In the genomic region with DNA sequence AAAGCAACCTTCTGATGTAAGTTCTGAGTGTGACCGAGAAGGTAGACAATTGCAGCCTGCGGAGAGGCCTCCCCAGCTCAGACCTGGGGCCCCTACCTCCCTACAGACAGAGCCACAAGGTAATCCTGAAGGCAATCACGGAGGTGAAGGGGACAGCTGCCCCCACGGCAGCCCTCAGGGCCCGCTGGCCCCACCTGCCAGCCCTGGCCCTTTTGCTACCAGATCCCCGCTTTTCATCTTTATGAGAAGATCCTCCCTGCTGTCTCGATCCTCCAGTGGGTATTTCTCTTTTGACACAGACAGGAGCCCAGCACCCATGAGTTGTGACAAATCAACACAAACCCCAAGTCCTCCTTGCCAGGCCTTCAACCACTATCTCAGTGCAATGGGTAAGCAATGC, we compare ENCODE assay signal across 8 cellular contexts. TPM values are rescaled to one million over a fixed set of nuclear protein-coding genes. Genes with fewer than 3 reads are reported as not detected.
A peak's percentile ranks its signal among the peaks of the same experiment; 100 is the strongest.
DNase-seq lines count a peak whose midpoint lies in the region; ATAC-seq and TF ChIP-seq lines count a peak whose summit lies in the region.

No MANE protein-coding gene starts in this region.

- peaks cover 10% of the 10 kb centered on the region for H3K27me3 ChIP-seq in suprapubic skin

- peaks cover 11% of the 10 kb centered on the region for H3K36me3 ChIP-seq in suprapubic skin

- no peak for TF ChIP-seq EP300 in suprapubic skin (IDR thresholded peaks at IDR 0.05)

- no peak for DNase-seq in activated naive CD4-positive, alpha-beta T cell treated with Interleukin-2 at 50 U/mL for 16 hours
- DNase-seq in T-helper 17 cell (no peak), immature natural killer cell (no peak), suprapubic skin (ENCODE audit: low spot score in 2 of 2) (no peak), NAMALWA (ENCODE audit: low spot score) (no peak), NCI-H226 (no peak)

- peaks cover 23% of the 10 kb centered on the region for H3K36me3 Mint-ChIP-seq in activated naive CD4-positive, alpha-beta T cell treated with anti-CD3 and anti-CD28 coated beads, Interleukin-2, amount 50 U/mL, for 24 hours
- peaks cover 8% of the 10 kb centered on the region for H3K36me3 Mint-ChIP-seq in T-helper 17 cell (ENCODE audit: low read depth)
- H3K36me3 Mint-ChIP-seq in immature natural killer cell: peaks cover 12 to 40% (median 22%) of the 10 kb centered on the region in 3 donors

- TF ChIP-seq POLR2A in suprapubic skin (IDR thresholded peaks at IDR 0.05): no peak

- H3K9me3 Mint-ChIP-seq in activated naive CD4-positive, alpha-beta T cell treated with anti-CD3 and anti-CD28 coated beads, Interleukin-2, amount 50 U/mL, for 24 hours: no peaks in the 10 kb centered on the region
- H3K9me3 Mint-ChIP-seq in immature natural killer cell: no peaks in the 10 kb centered on the region

- peak overlapping the region; percentile 91 for H3K4me3 ChIP-seq in suprapubic skin

- WGBS in suprapubic skin: 95% methylated on average over 7 of the region's 7 CpGs

- no peak for TF ChIP-seq CTCF in suprapubic skin (IDR thresholded peaks at IDR 0.05)

- H3K27me3 Mint-ChIP-seq in activated naive CD4-positive, alpha-beta T cell treated with anti-CD3 and anti-CD28 coated beads, Interleukin-2, amount 50 U/mL, for 24 hours: peaks cover 4% of the 10 kb centered on the region
- H3K27me3 Mint-ChIP-seq in T-helper 17 cell (peaks cover 9% of the 10 kb centered on the region), immature natural killer cell (ENCODE audit: low read depth in 3 of 3) (peaks cover 18 to 37% (median 25%) of the 10 kb centered on the region in 3 donors)

- peaks cover 41% of the 10 kb centered on the region for H3K4me1 ChIP-seq in suprapubic skin

- H3K4me1 Mint-ChIP-seq in activated naive CD4-positive, alpha-beta T cell treated with anti-CD3 and anti-CD28 coated beads, Interleukin-2, amount 50 U/mL, for 24 hours: peaks cover 43% of the 10 kb centered on the region
- peaks cover 22% of the 10 kb centered on the region for H3K4me1 Mint-ChIP-seq in T-helper 17 cell
- H3K4me1 Mint-ChIP-seq in immature natural killer cell: peaks cover 27 to 33% of the 10 kb centered on the region in 2 donors

- no peak for ATAC-seq in T-helper 17 cell
- no peak for ATAC-seq in GM18511 (IDR thresholded peaks at IDR 0.05; ENCODE audit: unreplicated experiment)

- no peaks in the 10 kb centered on the region for H3K9me3 ChIP-seq in T-helper 17 cell (ENCODE audit: control insufficient read depth, low read length, poor library complexity, severe bottlenecking)
- H3K9me3 ChIP-seq in suprapubic skin: no peaks in the 10 kb centered on the region

- H3K27ac ChIP-seq in suprapubic skin: no peak overlapping the region

- no peak overlapping the region for H3K27ac Mint-ChIP-seq in activated naive CD4-positive, alpha-beta T cell treated with anti-CD3 and anti-CD28 coated beads, Interleukin-2, amount 50 U/mL, for 24 hours
- H3K27ac Mint-ChIP-seq in T-helper 17 cell (no peak overlapping the region), immature natural killer cell (peak overlapping the region in 3 of 6 donors; percentile 16 to 69 (median 46))

- peak overlapping the region; percentile 79 for H3K4me3 Mint-ChIP-seq in activated naive CD4-positive, alpha-beta T cell treated with anti-CD3 and anti-CD28 coated beads, Interleukin-2, amount 50 U/mL, for 24 hours
- H3K4me3 Mint-ChIP-seq in T-helper 17 cell: peak overlapping the region; percentile 39
- peak overlapping the region; percentile 44 to 87 (median 75) for H3K4me3 Mint-ChIP-seq in immature natural killer cell

RNA-seq across cellular contexts. Expression of a gene that starts 3.0 kb away (rescaled TPM):
- total RNA-seq in T-helper 17 cell (10 to 100 TPM; 29.5 to 47.2 TPM), suprapubic skin (10 to 100 TPM in 3 of 4 donors, 1 to 10 TPM in 1; 8.9 to 27.0 (median 18.0) TPM)
- polyA plus RNA-seq in immature natural killer cell: 1 to 10 TPM; 2.0 to 5.4 (median 4.8) TPM
